8 cellular contexts compared by ENCODE assay signal in genomic region chr13:29304148-29304547, GRCh38.
"Had no signal": no experiment of that assay in that cellular context is flagged by ENCODE, and none has a peak within 500 bp of the region (broad histone marks: within the 10 kb centered on the region; RNA-seq: fewer than 3 reads in every experiment).

No MANE protein-coding gene starts in this region.

- H3K4me3 ChIP-seq: K562 had no signal

- H3K27ac ChIP-seq: HL-60, KMS-11 had no signal

- DNase-seq: IMR-90, KBM-7, KG1 had no signal

- FAIRE-seq: HepG2, HTR-8/SVneo, K562 had no signal
